Comparison of ENCODE assay signal across 17 cellular contexts in the genomic region with DNA sequence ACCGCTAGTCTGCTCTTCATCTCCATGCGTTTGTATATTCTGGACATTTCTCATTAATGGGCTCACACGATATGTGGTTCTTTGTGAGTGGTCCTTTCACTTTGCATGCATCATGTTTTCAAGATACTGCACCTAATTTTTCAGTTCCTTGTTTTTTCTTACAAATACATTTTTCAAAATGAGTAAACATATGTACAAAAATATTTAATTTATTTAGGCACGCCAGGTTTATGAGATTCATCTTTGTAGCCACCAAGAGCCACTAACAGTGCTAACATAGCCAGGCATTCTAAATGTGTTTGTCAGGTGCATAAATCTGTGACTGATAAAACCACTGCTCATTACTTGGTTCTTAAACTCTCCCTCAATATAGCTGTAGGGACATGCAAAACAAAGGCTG.
DNase-seq lines count a peak whose midpoint lies in the region; ATAC-seq and TF ChIP-seq lines count a peak whose summit lies in the region.
"Had no signal": no experiment of that assay in that cellular context is flagged by ENCODE, and none has a peak within 500 bp of the region (broad histone marks: within the 10 kb centered on the region; RNA-seq: fewer than 3 reads in every experiment).

No MANE protein-coding gene starts in this region.

- H3K27me3 ChIP-seq in esophagus muscularis mucosa = no peaks in the 10 kb centered on the region
- H3K27me3 ChIP-seq: BLaER1 treated with 17β-estradiol and CSF1 and Interleukin-3, amounts not matched to agents 10 nM and 100 nM had no signal

- TF ChIP-seq POLR2A in esophagus muscularis mucosa (IDR thresholded peaks at IDR 0.05; ENCODE audit: low read depth) = no peak

- 93% methylated on average over 4 of the region's 4 CpGs for WGBS in esophagus muscularis mucosa

- DNase-seq in stimulated activated CD4-positive, alpha-beta T cell treated with anti-CD3 and anti-CD28 coated beads, Interleukin-1b, Interleukin-23, amount 100 ng/mL, for 48 hours = no peak
- DNase-seq in activated T-cell treated with anti-CD3 and anti-CD28 coated beads, Interleukin-2, amount 50 U/mL, for 48 hours = no peak
- DNase-seq in esophagus muscularis mucosa (ENCODE audit: extremely low spot score) (no peak), KG1 (lab: John Stamatoyannopoulos, UW) (no peak)
- DNase-seq: activated CD4-positive, alpha-beta memory T cell treated with anti-CD3 and anti-CD28 coated beads, Interleukin-2, amount 10 ng/mL, durations not matched to agents 7 days and 5 days; activated naive CD4-positive, alpha-beta T cell treated with anti-CD3 and anti-CD28 coated beads for 36 hours; effector memory CD4-positive, alpha-beta T cell; foreskin melanocyte; NCI-H1694; SIG-M5; T1000 had no signal

- no peaks in the 10 kb centered on the region for H3K9me3 ChIP-seq in esophagus muscularis mucosa
- H3K9me3 ChIP-seq: BLaER1 treated with 17β-estradiol and CSF1 and Interleukin-3, amounts not matched to agents 10 nM and 100 nM had no signal

- no peak overlapping the region for H3K27ac ChIP-seq in esophagus muscularis mucosa (replicated peaks in 1 of 4)
- H3K27ac ChIP-seq: BLaER1 treated with 17β-estradiol and CSF1 and Interleukin-3, amounts not matched to agents 10 nM and 100 nM; KMS-11 had no signal

- no peak for TF ChIP-seq EP300 in esophagus muscularis mucosa (IDR thresholded peaks at IDR 0.05)

- ATAC-seq in GM18907 (IDR thresholded peaks at IDR 0.05; ENCODE audit: unreplicated experiment) (peak; percentile 75), GM21515 (IDR thresholded peaks at IDR 0.05; ENCODE audit: unreplicated experiment) (peak; percentile 58), HG03025 (IDR thresholded peaks at IDR 0.05; ENCODE audit: low FRiP score, unreplicated experiment) (peak; percentile 82), HG03575 (IDR thresholded peaks at IDR 0.05; ENCODE audit: extremely low read depth, insufficient number of reproducible peaks, low FRiP score, unreplicated experiment) (peak; percentile 69)

- intact Hi-C loops in esophagus muscularis mucosa (cut with DNase I) = no loop called here

- H3K4me3 ChIP-seq in esophagus muscularis mucosa = no peak overlapping the region
- H3K4me3 ChIP-seq: BLaER1 treated with 17β-estradiol and CSF1 and Interleukin-3, amounts not matched to agents 10 nM and 100 nM had no signal

- H3K4me1 ChIP-seq in esophagus muscularis mucosa = no peaks in the 10 kb centered on the region
- H3K4me1 ChIP-seq: BLaER1 treated with 17β-estradiol and CSF1 and Interleukin-3, amounts not matched to agents 10 nM and 100 nM had no signal

- no peak for TF ChIP-seq CTCF in esophagus muscularis mucosa (IDR thresholded peaks at IDR 0.05)

- no peaks in the 10 kb centered on the region for H3K36me3 ChIP-seq in esophagus muscularis mucosa
- H3K36me3 ChIP-seq: BLaER1 treated with 17β-estradiol and CSF1 and Interleukin-3, amounts not matched to agents 10 nM and 100 nM had no signal
